1 cellular context compared by ENCODE assay signal in genomic region chrX:119040432-119040831, GRCh38.
TF ChIP-seq lines count a peak whose summit lies in the region.

No MANE protein-coding gene starts in this region.

TF ChIP-seq in IMR-90, 13 proteins besides CTCF, POLR2A, EP300 and RAD21:
- no peak for TF ChIP-seq MAZ (IDR thresholded peaks at IDR 0.05; ENCODE audit: borderline replicate concordance, low read depth, low read length)
- no peak for TF ChIP-seq USF2 (IDR thresholded peaks at IDR 0.05; ENCODE audit: low read depth, low read length)
- TF ChIP-seq RFX5 (IDR thresholded peaks at IDR 0.05; ENCODE audit: low read depth, low read length): no peak
- no peak for TF ChIP-seq MXI1 (IDR thresholded peaks at IDR 0.05; ENCODE audit: borderline replicate concordance, low read depth, low read length)
- TF ChIP-seq CEBPB (IDR thresholded peaks at IDR 0.05; ENCODE audit: low read depth, low read length): no peak
- TF ChIP-seq SMC3 (IDR thresholded peaks at IDR 0.05; ENCODE audit: low read depth, low read length): no peak
- no peak for TF ChIP-seq RCOR1 (IDR thresholded peaks at IDR 0.05; ENCODE audit: insufficient replicate concordance, low read length)
- TF ChIP-seq, protein P1, sequence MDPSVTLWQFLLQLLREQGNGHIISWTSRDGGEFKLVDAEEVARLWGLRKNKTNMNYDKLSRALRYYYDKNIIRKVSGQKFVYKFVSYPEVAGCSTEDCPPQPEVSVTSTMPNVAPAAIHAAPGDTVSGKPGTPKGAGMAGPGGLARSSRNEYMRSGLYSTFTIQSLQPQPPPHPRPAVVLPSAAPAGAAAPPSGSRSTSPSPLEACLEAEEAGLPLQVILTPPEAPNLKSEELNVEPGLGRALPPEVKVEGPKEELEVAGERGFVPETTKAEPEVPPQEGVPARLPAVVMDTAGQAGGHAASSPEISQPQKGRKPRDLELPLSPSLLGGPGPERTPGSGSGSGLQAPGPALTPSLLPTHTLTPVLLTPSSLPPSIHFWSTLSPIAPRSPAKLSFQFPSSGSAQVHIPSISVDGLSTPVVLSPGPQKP (IDR thresholded peaks at IDR 0.05; ENCODE audit: borderline replicate concordance, low read depth, low read length): no peak
- TF ChIP-seq BHLHE40 (IDR thresholded peaks at IDR 0.05; ENCODE audit: low read depth, low read length): no peak
